In genomic region chr14:41609704-41610183, GRCh38 we compare ENCODE assay signal across 8 cellular contexts.
DNase-seq lines count a peak whose midpoint lies in the region; ATAC-seq lines count a peak whose summit lies in the region.

No MANE protein-coding gene starts in this region.

- no peak for ATAC-seq in GM18517 (IDR thresholded peaks at IDR 0.05; ENCODE audit: unreplicated experiment)
- ATAC-seq in activated CD4-positive, CD25-positive, alpha-beta regulatory T cell treated with anti-CD3 and anti-CD28 coated beads, Interleukin-2, amount 50 U/mL, for 24 hours = no peak

- DNase-seq in ELR (ENCODE audit: low read depth) (peak; percentile 48), NCI-H446 treated with DMSO at 0.1 percent for 48 hours (lab: John Stamatoyannopoulos, UW) (peak; percentile 95), ecto neural progenitor cell (ENCODE audit: low spot score) (peak; percentile 83), middle frontal gyrus (ENCODE audit: extremely low spot score, low spot score) (peak; percentile 42), MV-4-11 (lab: John Stamatoyannopoulos, UW) (no peak)
- no peak for DNase-seq in activated CD4-positive, CD25-positive, alpha-beta regulatory T cell (lab: John Stamatoyannopoulos, UW)

Comparison
In these comparisons a context has a peak if more than half of its experiments do, and no peak if none do; other contexts are left out.
1. DNase-seq: peak in ELR (single experiment), NCI-H446 treated with DMSO at 0.1 percent for 48 hours (single experiment), ecto neural progenitor cell (single experiment) and middle frontal gyrus (single experiment); none in activated CD4-positive, CD25-positive, alpha-beta regulatory T cell (0 of 4) and MV-4-11 (single experiment).